In the genomic region with DNA sequence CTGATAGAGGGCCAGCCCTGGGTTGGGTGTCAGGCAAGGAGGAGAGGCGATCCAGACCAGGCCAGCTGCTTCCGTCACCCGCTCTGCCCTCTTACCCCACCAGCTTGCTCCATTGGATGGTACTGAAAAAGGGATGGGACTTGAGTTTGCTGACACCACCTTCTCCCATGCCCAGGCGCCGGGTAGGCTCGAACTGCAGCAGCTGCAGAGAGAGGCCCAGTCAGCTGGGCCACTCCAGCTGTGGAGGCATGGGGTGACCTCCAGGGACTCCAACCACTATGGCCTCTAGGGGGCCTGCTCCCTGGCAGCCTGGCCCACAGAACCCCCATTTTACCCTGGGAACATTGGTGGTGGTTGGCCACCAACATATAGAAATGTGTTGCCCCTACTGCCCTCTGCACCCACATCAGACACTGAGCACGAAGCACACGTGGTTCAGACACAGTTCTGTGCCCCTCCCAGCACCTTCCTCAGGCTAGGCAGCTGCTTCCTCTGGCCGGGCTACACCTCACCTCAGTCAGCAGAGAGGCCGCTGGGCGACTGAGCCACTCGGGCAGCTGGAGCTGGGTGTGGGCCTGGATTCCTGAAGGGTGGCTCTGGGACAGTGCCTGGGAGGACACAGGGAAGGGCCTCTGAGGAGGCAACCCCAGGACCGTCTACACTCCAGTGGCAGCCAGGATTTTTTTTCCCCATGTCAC, we compare ENCODE assay signal across 1 cellular context.
TF ChIP-seq lines count a peak whose summit lies in the region.

No MANE protein-coding gene starts in this region.

TF ChIP-seq in GM23338, 12 proteins besides CTCF, POLR2A, EP300 and RAD21:
- TF ChIP-seq CREB1 (CRISPR knock-in tag; IDR thresholded peaks at IDR 0.05; ENCODE audit: low read depth) = no peak
- TF ChIP-seq ZNF331 (CRISPR knock-in tag; IDR thresholded peaks at IDR 0.05; ENCODE audit: low read depth) = no peak
- TF ChIP-seq POLR2AphosphoS5 (IDR thresholded peaks at IDR 0.05; ENCODE audit: low read depth) = peak; percentile 28; the same call in 1 of the 2 replicates
TF ChIP-seq in GM23338: peak in this region for 1.
